In genomic region chr18:62164855-62165487, GRCh38 we compare ENCODE assay signal across 11 cellular contexts.
"Had no signal": no experiment of that assay in that cellular context is flagged by ENCODE, and none has a peak within 500 bp of the region (broad histone marks: within the 10 kb centered on the region; RNA-seq: fewer than 3 reads in every experiment).

No MANE protein-coding gene starts in this region.

- DNase-seq: activated naive CD4-positive, alpha-beta T cell; activated naive CD8-positive, alpha-beta T cell treated with anti-CD3 and anti-CD28 coated beads, Interleukin-2, amount 10 ng/mL, durations not matched to agents 7 days and 5 days; cortex of kidney; effector CD8-positive, alpha-beta T cell; foreskin keratinocyte; left cardiac atrium; lower lobe of right lung; ovary; right lobe of liver; trophoblast cell had no signal

- ATAC-seq: activated CD4-positive, CD25-positive, alpha-beta regulatory T cell treated with anti-CD3 and anti-CD28 coated beads, Interleukin-2, amount 50 U/mL, for 24 hours; foreskin keratinocyte; left cardiac atrium; lower lobe of right lung; right lobe of liver had no signal
